ENCODE assay signal across 8 cellular contexts in genomic region chr1:181424786-181425403, GRCh38. TPM values are rescaled to one million over a fixed set of nuclear protein-coding genes. Genes with fewer than 3 reads are reported as not detected.
DNase-seq lines count a peak whose midpoint lies in the region; ATAC-seq and TF ChIP-seq lines count a peak whose summit lies in the region.

No MANE protein-coding gene starts in this region.

- H3K9me3 Mint-ChIP-seq in nephron: no peaks in the 10 kb centered on the region

- H3K27ac Mint-ChIP-seq in nephron: no peak overlapping the region

- peaks cover 27% of the 10 kb centered on the region for H3K27me3 Mint-ChIP-seq in nephron (ENCODE audit: low read depth)

- ATAC-seq in stimulated activated naive CD8-positive, alpha-beta T cell treated with anti-CD3 and anti-CD28 coated beads, Interleukin-15, Interleukin-2, amounts not matched to agents 100 U/mL and 50 U/mL, for 24 hours: peak; percentile 67
- ATAC-seq in GM21528 (IDR thresholded peaks at IDR 0.05; ENCODE audit: low FRiP score, unreplicated experiment): no peak

- H3K36me3 Mint-ChIP-seq in nephron (ENCODE audit: low read depth): no peaks in the 10 kb centered on the region

- DNase-seq in GM12865 (ENCODE audit: low read depth) (peak; percentile 76), OCI-M1 (lab: John Stamatoyannopoulos, UW) (peak; percentile 91), activated T-cell treated with anti-CD3 and anti-CD28 coated beads for 48 hours (ENCODE audit: low read depth) (peak; percentile 66), fibroblast of gingiva (ENCODE audit: low read depth) (peak; percentile 41)
- peak; percentile 74 for DNase-seq in Jurkat, Clone E6-1 (ENCODE audit: low read depth, low spot score)
- peak; percentile 83 for DNase-seq in stimulated activated naive CD8-positive, alpha-beta T cell treated with anti-CD3 and anti-CD28 coated beads, Interleukin-15, Interleukin-2, amounts not matched to agents 100 U/mL and 50 U/mL, for 24 hours

- TF ChIP-seq CTCF in GM12865 (IDR thresholded peaks at IDR 0.05; ENCODE audit: insufficient read depth, low read depth, low read length, missing control alignments) (peak; percentile 88), nephron (IDR thresholded peaks at IDR 0.05; ENCODE audit: unreplicated experiment in 3 of 3) (peak; percentile 99 to 100 (median 99))

- H3K4me1 Mint-ChIP-seq in nephron: no peaks in the 10 kb centered on the region

- no peak overlapping the region for H3K4me3 ChIP-seq in GM12865 (ENCODE audit: low read depth, low read length)
- no peak overlapping the region for H3K4me3 ChIP-seq in Jurkat, Clone E6-1 (ENCODE audit: low read length)

- H3K4me3 Mint-ChIP-seq in nephron: no peak overlapping the region

RNA-seq across cellular contexts. Expression of gene CACNA1E, which starts 58.4 kb away (rescaled TPM):
- not detected for polyA plus RNA-seq in Jurkat, Clone E6-1 (2012; ENCODE audit: insufficient read depth, insufficient read length)

Comparison
In these comparisons a context has a peak if more than half of its experiments do, and no peak if none do; other contexts are left out.
1. DNase-seq: peak in every context shown above with its lines; median percentile 91 in OCI-M1; 83 in stimulated activated naive CD8-positive, alpha-beta T cell treated with anti-CD3 and anti-CD28 coated beads, Interleukin-15, Interleukin-2, amounts not matched to agents 100 U/mL and 50 U/mL, for 24 hours; 76 in GM12865; 74 in Jurkat, Clone E6-1; 66 in activated T-cell treated with anti-CD3 and anti-CD28 coated beads for 48 hours; 41 in fibroblast of gingiva.